Comparison of ENCODE assay signal across 14 cellular contexts in genomic region chr1:30088594-30089556, GRCh38.
A peak's percentile ranks its signal among the peaks of the same experiment; 100 is the strongest.
DNase-seq lines count a peak whose midpoint lies in the region; ATAC-seq, FAIRE-seq and TF ChIP-seq lines count a peak whose summit lies in the region.
"Had no signal": no experiment of that assay in that cellular context is flagged by ENCODE, and none has a peak within 500 bp of the region (broad histone marks: within the 10 kb centered on the region; RNA-seq: fewer than 3 reads in every experiment).

No MANE protein-coding gene starts in this region.

- BruUV-seq in K562 (replicated peaks; lab: Mats Ljungman, UMichigan), result no TSS peak

- CTCF ChIA-PET in K562 (lab: Yijun Ruan, JAX; ENCODE audit: low intra/inter-chr PET ratio), result no interaction called here

- H3K79me2 ChIP-seq in K562 (ENCODE audit: control insufficient read depth, insufficient read depth, low read length), result no peaks in the 10 kb centered on the region

- no peak for TF ChIP-seq EP300 in K562 (IDR thresholded peaks at IDR 0.05; ENCODE audit: low read length)

- intact Hi-C loops in K562 (cut with micrococcal nuclease) (loop anchor here (10.0 kb wide), 1 partner anchor 714 kb away; no protein-coding TSS in a partner anchor), testis (cut with DNase I; ENCODE audit: low total_unique reads) (no loop called here)

- H3K4me2 ChIP-seq in K562 (ENCODE audit: insufficient read depth, low read length), result no peak overlapping the region

- H4K20me1 ChIP-seq in K562 (replicated peaks; ENCODE audit: control insufficient read depth, insufficient read depth, low read length), result no peaks in the 10 kb centered on the region

- DNase-seq in NCI-H1694 (lab: John Stamatoyannopoulos, UW) (peak; percentile 19), NCI-H1694 treated with DMSO at 0.1 percent for 48 hours (lab: John Stamatoyannopoulos, UW) (no peak), NCI-H2196 treated with DMSO at 0.1 percent for 48 hours (lab: John Stamatoyannopoulos, UW; ENCODE audit: unreplicated experiment) (peak; percentile 75), K562 (ENCODE audit: extremely low read depth in 1 of 4, low spot score in 3 of 4) (peak in 3 of 4 experiments; percentile 13 to 27 (median 23)), testis (peak; percentile 28), Kasumi-1 (lab: John Stamatoyannopoulos, UW) (no peak)
- DNase-seq: activated naive CD4-positive, alpha-beta T cell treated with Interleukin-2 at 50 U/mL for 16 hours; cerebellar nuclear complex; DND-41; naive B cell had no signal

- POLR2A ChIA-PET in K562 (lab: Yijun Ruan, JAX), result no interaction called here

- TF ChIP-seq CTCF in K562 (IDR thresholded peaks at IDR 0.05 in 2 of 3, conservative IDR thresholded peaks at IDR 0.05 in 1 of 3; ENCODE audit: insufficient read depth in 2 of 3, low read depth in 1 of 3, low read length in 3 of 3) (no peak), testis (IDR thresholded peaks at IDR 0.05) (no peak)

- no peak for ATAC-seq in K562
- ATAC-seq in GM19023 (IDR thresholded peaks at IDR 0.05; ENCODE audit: unreplicated experiment), result no peak
- ATAC-seq in HG03342 (IDR thresholded peaks at IDR 0.05; ENCODE audit: unreplicated experiment), result no peak
- ATAC-seq: esophagus mucosa had no signal

- no peak for TF ChIP-seq RAD21 in K562 (CRISPR knock-in tag; conservative IDR thresholded peaks at IDR 0.05 in 1 of 2, IDR thresholded peaks at IDR 0.05 in 1 of 2)

- no peak overlapping the region for H2AFZ ChIP-seq in K562 (ENCODE audit: low read depth, low read length)

- no peaks in the 10 kb centered on the region for H3K36me3 ChIP-seq in K562 (ENCODE audit: control insufficient read depth, insufficient read depth, low read length)
- H3K36me3 ChIP-seq in testis (ENCODE audit: low read depth, missing control alignments), result no peaks in the 10 kb centered on the region
- H3K36me3 ChIP-seq: thoracic aorta had no signal

- H3K9me3 ChIP-seq in K562 (replicated peaks; ENCODE audit: control insufficient read depth, insufficient read depth, low read depth, low read length), result peaks cover 4% of the 10 kb centered on the region; the same call in 1 of the 2 replicates
- H3K9me3 ChIP-seq in testis, result no peaks in the 10 kb centered on the region

- H3K9ac ChIP-seq in K562 (ENCODE audit: insufficient read depth in 1 of 2, low read depth in 2 of 2, low read length in 2 of 2), result no peak overlapping the region

- no peak for TF ChIP-seq POLR2A in K562 (conservative IDR thresholded peaks at IDR 0.05)
- no peak for TF ChIP-seq POLR2A in testis (IDR thresholded peaks at IDR 0.05)

- no peak for FAIRE-seq in K562 (lab: Jason Lieb, UNC)

- 7% methylated on average over 23 of the region's 23 CpGs for WGBS in K562 (ENCODE audit: insufficient coverage, low coverage, missing lambda C conversion rate)
- WGBS in testis, 2 donors, result 54 to 58% methylated on average over 23 of the region's 23 CpGs

- no peaks in the 10 kb centered on the region for H3K9me1 ChIP-seq in K562 (ENCODE audit: control insufficient read depth, insufficient read depth, low read length)

- H3K4me3 ChIP-seq in K562, result no peak overlapping the region
- no peak overlapping the region for H3K4me3 ChIP-seq in testis
- H3K4me3 ChIP-seq: thoracic aorta had no signal

- H3K4me1 ChIP-seq in K562 (replicated peaks in 1 of 2; ENCODE audit: control insufficient read depth in 2 of 2, insufficient read depth in 2 of 2, low read length in 2 of 2) (peaks cover 0 to 5% of the 10 kb centered on the region in 2 experiments; a peak in 2 of 5 replicates), testis (peaks cover under 1% of the 10 kb centered on the region)

- no peaks in the 10 kb centered on the region for H3K27me3 ChIP-seq in K562 (ENCODE audit: control insufficient read depth in 2 of 2, insufficient read depth in 2 of 2, low read length in 2 of 2)
- H3K27me3 ChIP-seq in testis, result no peaks in the 10 kb centered on the region

- no peak overlapping the region for H3K27ac ChIP-seq in K562 (ENCODE audit: extremely low read depth, low read depth, low read length)
- no peak overlapping the region for H3K27ac ChIP-seq in testis
- H3K27ac ChIP-seq: thoracic aorta had no signal

- in situ Hi-C loops in K562 (cut with MboI), result loop anchor here (10.0 kb wide), 1 partner anchor 294 kb away; no protein-coding TSS in a partner anchor

TF ChIP-seq in K562, 482 proteins besides CTCF, POLR2A, EP300 and RAD21:
- no peak for TF ChIP-seq ZNF12 (CRISPR knock-in tag; IDR thresholded peaks at IDR 0.05)
- no peak for TF ChIP-seq NR2C1 (IDR thresholded peaks at IDR 0.05)
- TF ChIP-seq NR2C1 (tag; IDR thresholded peaks at IDR 0.05), result no peak
- TF ChIP-seq NFIC (IDR thresholded peaks at IDR 0.05), result peak; percentile 92
TF ChIP-seq in K562: peak in this region for 1.

Comparison
In these comparisons a context has a peak if more than half of its experiments do, and no peak if none do; other contexts are left out.
1. DNase-seq: peak in NCI-H1694 (single experiment), NCI-H2196 treated with DMSO at 0.1 percent for 48 hours (single experiment), K562 (3 of 4) and testis (single experiment); none in NCI-H1694 treated with DMSO at 0.1 percent for 48 hours (single experiment) and Kasumi-1 (0 of 2).